8 cellular contexts compared by ENCODE assay signal in genomic region chr2:180979935-180980184, GRCh38. TPM values are rescaled to one million over a fixed set of nuclear protein-coding genes. Genes with fewer than 3 reads are reported as not detected.
DNase-seq lines count a peak whose midpoint lies in the region; ATAC-seq, FAIRE-seq and TF ChIP-seq lines count a peak whose summit lies in the region.

No MANE protein-coding gene starts in this region.

- H3K9ac ChIP-seq in DND-41 (ENCODE audit: low read depth, low read length), result peak overlapping the region; percentile 71

- H3K4me2 ChIP-seq in DND-41 (ENCODE audit: insufficient read depth, low read length), result peak overlapping the region; percentile 82

- WGBS in esophagus muscularis mucosa, result 6% methylated on average over 3 of the region's 12 CpGs
- WGBS in pancreas, 2 donors, result 0% methylated on average over 12 of the region's 12 CpGs

- H3K9me3 ChIP-seq in DND-41 (ENCODE audit: insufficient read depth, low read length, severe bottlenecking), result no peaks in the 10 kb centered on the region
- no peaks in the 10 kb centered on the region for H3K9me3 ChIP-seq in Peyer's patch
- H3K9me3 ChIP-seq in esophagus muscularis mucosa, result no peaks in the 10 kb centered on the region
- no peaks in the 10 kb centered on the region for H3K9me3 ChIP-seq in pancreas

- H3K4me1 ChIP-seq in DND-41 (ENCODE audit: insufficient read depth, low read length) (peaks cover 43% of the 10 kb centered on the region), Peyer's patch (peaks cover 0 to 30% (median 2%) of the 10 kb centered on the region in 4 donors), esophagus muscularis mucosa (peaks cover 36 to 44% (median 42%) of the 10 kb centered on the region in 4 donors), pancreas (peaks cover 14 to 26% (median 24%) of the 10 kb centered on the region in 3 donors)

- H3K4me3 ChIP-seq in DND-41 (ENCODE audit: low read depth in 1 of 2, low read length in 2 of 2), result peak overlapping the region in 1 of 2 experiments; percentile 74; a peak in 3 of 4 replicates
- H3K4me3 ChIP-seq in Peyer's patch, result peak overlapping the region; percentile 66 to 82 (median 76)
- H3K4me3 ChIP-seq in esophagus muscularis mucosa, result peak overlapping the region; percentile 77 to 86 (median 82)
- peak overlapping the region; percentile 41 to 72 (median 58) for H3K4me3 ChIP-seq in pancreas

- FAIRE-seq in pancreas (lab: Jason Lieb, UNC), result no peak

- peaks cover 39% of the 10 kb centered on the region for H3K27me3 ChIP-seq in DND-41 (ENCODE audit: insufficient read depth, low read length, poor library complexity)
- no peaks in the 10 kb centered on the region for H3K27me3 ChIP-seq in Peyer's patch
- H3K27me3 ChIP-seq in esophagus muscularis mucosa, result no peaks in the 10 kb centered on the region
- no peaks in the 10 kb centered on the region for H3K27me3 ChIP-seq in pancreas

- intact Hi-C loops in esophagus muscularis mucosa (cut with DNase I), result loop anchor here (5.0 kb wide), 2 partner anchors 858 to 973 kb away; partner anchors contain the start of gene CWC22
- intact Hi-C loops in pancreas (cut with DNase I), result no loop called here

- H3K79me2 ChIP-seq in DND-41 (ENCODE audit: insufficient read depth, low read length), result peaks cover 22% of the 10 kb centered on the region

- DNase-seq in DND-41 (no peak), Peyer's patch (no peak), esophagus muscularis mucosa (ENCODE audit: extremely low spot score) (no peak), pancreas (no peak), EL (no peak), hepatic stellate cell (ENCODE audit: low spot score) (no peak)
- DNase-seq in activated effector memory CD4-positive, alpha-beta T cell treated with anti-CD3 and anti-CD28 coated beads, Interleukin-2, amount 50 U/mL, for 16 hours, result no peak

- H3K27ac ChIP-seq in DND-41 (ENCODE audit: low read length) (no peak overlapping the region; the same call in 1 of the 2 replicates), Peyer's patch (peak overlapping the region; percentile 77 to 91 (median 87)), esophagus muscularis mucosa (replicated peaks in 1 of 4) (peak overlapping the region; percentile 92 to 94 (median 92)), pancreas (peak overlapping the region; percentile 74 to 91 (median 90))

- H3K36me3 ChIP-seq in DND-41 (ENCODE audit: insufficient read depth, low read length), result peaks cover 16% of the 10 kb centered on the region
- H3K36me3 ChIP-seq in Peyer's patch, result no peaks in the 10 kb centered on the region
- no peaks in the 10 kb centered on the region for H3K36me3 ChIP-seq in esophagus muscularis mucosa
- no peaks in the 10 kb centered on the region for H3K36me3 ChIP-seq in pancreas

- TF ChIP-seq CTCF in DND-41 (IDR thresholded peaks at IDR 0.05; ENCODE audit: borderline replicate concordance, extremely low read depth, low read length, poor library complexity, severe bottlenecking) (no peak), Peyer's patch (IDR thresholded peaks at IDR 0.05) (no peak), esophagus muscularis mucosa (IDR thresholded peaks at IDR 0.05) (no peak), pancreas (IDR thresholded peaks at IDR 0.05) (no peak)

- ATAC-seq in DND-41 (ENCODE audit: insufficient read depth, low read depth) (no peak), pancreas (no peak), GM18517 (IDR thresholded peaks at IDR 0.05; ENCODE audit: unreplicated experiment) (no peak)

- TF ChIP-seq EP300 in esophagus muscularis mucosa (IDR thresholded peaks at IDR 0.05), result no peak

- H4K20me1 ChIP-seq in DND-41 (ENCODE audit: insufficient read depth, low read length), result no peaks in the 10 kb centered on the region

- H2AFZ ChIP-seq in DND-41 (ENCODE audit: low read depth, low read length), result peak overlapping the region; percentile 85

- TF ChIP-seq POLR2A in Peyer's patch (IDR thresholded peaks at IDR 0.05) (peak in 1 of 2 donors; percentile 8), esophagus muscularis mucosa (IDR thresholded peaks at IDR 0.05; ENCODE audit: low read depth) (peak; percentile 20)

RNA-seq across cellular contexts. Expression of gene UBE2E3, which starts 0.5 kb away (rescaled TPM):
- total RNA-seq in Peyer's patch, result 10 to 100 TPM; 52.3 to 96.6 (median 72.8) TPM
- total RNA-seq in esophagus muscularis mucosa, result 10 to 100 TPM; 32.8 to 57.7 (median 40.2) TPM
- total RNA-seq in pancreas, result 10 to 100 TPM; 21.1 to 36.5 (median 31.2) TPM
- 10 to 100 TPM; 23.0 to 42.7 TPM for polyA plus RNA-seq in pancreas
